In the genomic region with DNA sequence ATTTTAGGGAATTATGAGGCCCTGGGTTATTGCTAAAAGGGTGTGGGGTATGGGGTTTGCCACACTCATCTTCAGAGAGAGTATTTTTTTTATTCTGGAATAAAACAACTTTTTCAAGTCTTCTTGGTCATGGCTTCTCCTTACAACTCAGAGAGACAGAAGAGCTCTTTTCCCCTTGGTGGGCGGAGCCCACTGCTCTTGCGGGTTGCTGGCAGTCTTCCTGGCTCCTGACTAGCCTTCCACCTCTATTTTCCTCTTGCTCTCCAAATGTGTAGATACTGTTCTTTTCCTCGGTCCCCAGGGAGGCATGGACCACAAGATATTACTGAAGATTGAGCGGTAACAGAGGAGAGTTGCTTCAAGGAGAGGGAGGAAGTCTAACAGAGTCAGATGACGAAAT, we compare ENCODE assay signal across 16 cellular contexts.
A peak's percentile ranks its signal among the peaks of the same experiment; 100 is the strongest.
DNase-seq lines count a peak whose midpoint lies in the region; ATAC-seq and TF ChIP-seq lines count a peak whose summit lies in the region.
"Had no signal": no experiment of that assay in that cellular context is flagged by ENCODE, and none has a peak within 500 bp of the region (broad histone marks: within the 10 kb centered on the region; RNA-seq: fewer than 3 reads in every experiment).

No MANE protein-coding gene starts in this region.

- H2AK5ac ChIP-seq in mesendoderm (ENCODE audit: low read length), result no peak overlapping the region

- H3K9me3 ChIP-seq in GM23248 (ENCODE audit: low read depth) (no peaks in the 10 kb centered on the region), gastrocnemius medialis (no peaks in the 10 kb centered on the region)
- H3K9me3 ChIP-seq: HAP-1 had no signal

- H3K27ac ChIP-seq in GM23248 (peak overlapping the region; percentile 79), mesendoderm (ENCODE audit: low read depth, low read length) (no peak overlapping the region), temporal lobe (ENCODE audit: low read depth, low read length) (peak overlapping the region; percentile 100), gastrocnemius medialis (no peak overlapping the region)

- no peak overlapping the region for H3K18ac ChIP-seq in mesendoderm (ENCODE audit: low read length)

- in situ Hi-C loops in GM23248 (cut with MboI) (no loop called here), gastrocnemius medialis (cut with MboI; ENCODE audit: low sequenced_read_pairs in 4 of 4) (no loop called here)

- peaks cover 26% of the 10 kb centered on the region for H3F3A ChIP-seq in GM23248 (ENCODE audit: insufficient read depth)

- no peaks in the 10 kb centered on the region for H3K79me1 ChIP-seq in mesendoderm (ENCODE audit: low read length)

- H3K9me2 ChIP-seq in GM23248 (ENCODE audit: insufficient read depth), result no peaks in the 10 kb centered on the region

- peaks cover 79% of the 10 kb centered on the region for H3K4me1 Mint-ChIP-seq in brain

- H3K9me3 Mint-ChIP-seq in brain, result no peaks in the 10 kb centered on the region

- ATAC-seq in HG03439 (IDR thresholded peaks at IDR 0.05; ENCODE audit: unreplicated experiment), result no peak
- ATAC-seq in gastrocnemius medialis, result no peak
- ATAC-seq: CD8-positive, alpha-beta T cell had no signal

- H3K56ac ChIP-seq in mesendoderm (ENCODE audit: low read length), result peak overlapping the region; percentile 70

- no peak overlapping the region for H4K8ac ChIP-seq in mesendoderm (ENCODE audit: low read depth, low read length)

- H2BK15ac ChIP-seq in mesendoderm (replicated peaks; ENCODE audit: low read depth), result no peak overlapping the region

- 62% methylated on average over 5 of the region's 5 CpGs for WGBS in GM23248 (ENCODE audit: low coverage in 1 of 2, low lambda C conversion rate in 2 of 2, missing lambda C conversion rate in 2 of 2), 2 experiments
- no CpG with 5 or more reads among the region's 5 CpGs for WGBS in mesendoderm (ENCODE audit: extremely low coverage, insufficient coverage, low lambda C conversion rate)

- DNase-seq in GM23248, result peak; percentile 68
- no peak for DNase-seq in mesendoderm
- no peak for DNase-seq in NCI-H345 (lab: John Stamatoyannopoulos, UW)
- DNase-seq in gastrocnemius medialis, result no peak
- DNase-seq in NCI-H2107 treated with DMSO at 0.1 percent for 48 hours (lab: John Stamatoyannopoulos, UW; ENCODE audit: unreplicated experiment), result no peak
- DNase-seq: ACHN; CD8-positive, alpha-beta T cell; DND-41; GDM1; MM.1S; NCI-H187 treated with DMSO at 0.1 percent for 48 hours; NCI-H446 had no signal

- H3K36me3 Mint-ChIP-seq in brain, result no peaks in the 10 kb centered on the region
- H3K36me3 Mint-ChIP-seq: CD8-positive, alpha-beta T cell had no signal

- no peak overlapping the region for H2BK5ac ChIP-seq in mesendoderm (ENCODE audit: low read length)

- no peaks in the 10 kb centered on the region for H3K27me3 ChIP-seq in GM23248 (replicated peaks; ENCODE audit: insufficient read depth)
- no peaks in the 10 kb centered on the region for H3K27me3 ChIP-seq in mesendoderm (ENCODE audit: insufficient read depth, low read length, poor library complexity)
- H3K27me3 ChIP-seq in gastrocnemius medialis, result peaks cover 0 to 2% (median 0%) of the 10 kb centered on the region in 3 donors

- H3K79me2 ChIP-seq in GM23248 (ENCODE audit: insufficient read depth) (no peaks in the 10 kb centered on the region), mesendoderm (ENCODE audit: control insufficient read depth, insufficient read depth, low read length) (no peaks in the 10 kb centered on the region)

- no peak overlapping the region for H2BK120ac ChIP-seq in mesendoderm (ENCODE audit: low read depth, low read length)

- no peak overlapping the region for H3K4me3 ChIP-seq in GM23248
- H3K4me3 ChIP-seq in mesendoderm (ENCODE audit: low read length), result no peak overlapping the region
- H3K4me3 ChIP-seq in gastrocnemius medialis, result no peak overlapping the region
- H3K4me3 ChIP-seq: HAP-1 had no signal

- H3K9ac ChIP-seq in GM23248 (no peak overlapping the region), mesendoderm (ENCODE audit: low read length) (no peak overlapping the region)

- H2AFZ ChIP-seq in GM23248, result peak overlapping the region; percentile 60

- H3K4me3 Mint-ChIP-seq in brain, result peak overlapping the region in 1 of 5 experiments; percentile 59
- H3K4me3 Mint-ChIP-seq: CD8-positive, alpha-beta T cell had no signal

- H4K20me1 ChIP-seq in GM23248 (ENCODE audit: insufficient read depth), result no peaks in the 10 kb centered on the region

- H3K27ac Mint-ChIP-seq in brain, result peak overlapping the region in 4 of 5 experiments; percentile 48 to 98 (median 82)
- H3K27ac Mint-ChIP-seq: CD8-positive, alpha-beta T cell had no signal

- no peak for TF ChIP-seq CTCF in brain (conservative IDR thresholded peaks at IDR 0.05)
- TF ChIP-seq CTCF in gastrocnemius medialis (IDR thresholded peaks at IDR 0.05 in 4 of 5, conservative IDR thresholded peaks at IDR 0.05 in 1 of 5), result no peak

- no peak overlapping the region for H3K4ac ChIP-seq in mesendoderm (ENCODE audit: low read depth, low read length)

- H3K23ac ChIP-seq in mesendoderm (ENCODE audit: low read length), result no peak overlapping the region

- intact Hi-C loops in gastrocnemius medialis (cut with DNase I; ENCODE audit: low total_unique reads), result loop anchor here (5.0 kb wide), 1 partner anchor 91 kb away; no protein-coding TSS in a partner anchor

- H3K4me1 ChIP-seq in GM23248 (ENCODE audit: insufficient read depth) (peaks cover 35% of the 10 kb centered on the region), mesendoderm (ENCODE audit: control insufficient read depth, low read depth, low read length) (peaks cover 2% of the 10 kb centered on the region), gastrocnemius medialis (no peaks in the 10 kb centered on the region)
- H3K4me1 ChIP-seq: HAP-1 had no signal

- H3K27me3 Mint-ChIP-seq in brain, result no peaks in the 10 kb centered on the region

- no peak for TF ChIP-seq POLR2A in gastrocnemius medialis (IDR thresholded peaks at IDR 0.05)

- H3K36me3 ChIP-seq in GM23248 (ENCODE audit: low read depth), result no peaks in the 10 kb centered on the region
- no peaks in the 10 kb centered on the region for H3K36me3 ChIP-seq in mesendoderm (ENCODE audit: control insufficient read depth, insufficient read depth, low read length)
- H3K36me3 ChIP-seq in gastrocnemius medialis, result no peaks in the 10 kb centered on the region
- H3K36me3 ChIP-seq: HAP-1 had no signal

- H4K5ac ChIP-seq in mesendoderm (ENCODE audit: low read length), result no peak overlapping the region

- H3K4me2 ChIP-seq in GM23248 (ENCODE audit: unreplicated experiment) (peak overlapping the region; percentile 42), mesendoderm (ENCODE audit: low read length) (no peak overlapping the region)

Comparison
In these comparisons a context has a peak if more than half of its experiments do, and no peak if none do; other contexts are left out.
1. H3K27ac ChIP-seq: peak in GM23248 (single experiment) and temporal lobe (single experiment); none in mesendoderm (single experiment) and gastrocnemius medialis (0 of 4).